Comparison of ENCODE assay signal across 1 cellular context in genomic region chr11:119093666-119093950, GRCh38.
TF ChIP-seq lines count a peak whose summit lies in the region.

No MANE protein-coding gene starts in this region.

TF ChIP-seq in HCT116, 20 proteins besides CTCF, POLR2A, EP300 and RAD21:
- TF ChIP-seq CBX3 (IDR thresholded peaks at IDR 0.05; ENCODE audit: low read depth): no peak
TF ChIP-seq in HCT116: peak in this region for 0.
